ENCODE assay signal across 13 cellular contexts in genomic region chr9:95770653-95771131, GRCh38.
DNase-seq lines count a peak whose midpoint lies in the region; ATAC-seq and TF ChIP-seq lines count a peak whose summit lies in the region.
"Had no signal": no experiment of that assay in that cellular context is flagged by ENCODE, and none has a peak within 500 bp of the region (broad histone marks: within the 10 kb centered on the region; RNA-seq: fewer than 3 reads in every experiment).

No MANE protein-coding gene starts in this region.

- 18% methylated on average over 7 of the region's 7 CpGs for WGBS in smooth muscle cell (ENCODE audit: low lambda C conversion rate)

- no peaks in the 10 kb centered on the region for H3K79me2 ChIP-seq in smooth muscle cell (ENCODE audit: low read depth)

- H4K20me1 ChIP-seq in smooth muscle cell (ENCODE audit: low read depth), result no peaks in the 10 kb centered on the region

- no peak overlapping the region for H3K27ac ChIP-seq in HEK293 (ENCODE audit: extremely low read depth, low read depth, low read length)
- peak overlapping the region; percentile 63; the same call in 1 of the 2 replicates for H3K27ac ChIP-seq in SJCRH30
- H3K27ac ChIP-seq in iPS-20b (ENCODE audit: low read length), result no peak overlapping the region
- H3K27ac ChIP-seq in smooth muscle cell (ENCODE audit: low read depth), result no peak overlapping the region

- H3K4me1 ChIP-seq in HEK293 (ENCODE audit: control insufficient read depth, insufficient read depth, low read length) (peaks cover 11% of the 10 kb centered on the region), SJCRH30 (peaks cover 25% of the 10 kb centered on the region), iPS-20b (ENCODE audit: insufficient read depth, low read length) (peaks cover 38% of the 10 kb centered on the region; the same call in 1 of the 2 replicates), smooth muscle cell (ENCODE audit: low read depth) (peaks cover 28% of the 10 kb centered on the region)

- H2AFZ ChIP-seq in smooth muscle cell (ENCODE audit: low read depth), result no peak overlapping the region

- H3K9ac ChIP-seq in iPS-20b (ENCODE audit: low read depth, low read length) (no peak overlapping the region), smooth muscle cell (ENCODE audit: low read depth) (no peak overlapping the region)

- no peaks in the 10 kb centered on the region for H3K9me3 ChIP-seq in HEK293 (ENCODE audit: control insufficient read depth, insufficient read depth, low read depth, low read length)
- no peaks in the 10 kb centered on the region for H3K9me3 ChIP-seq in SJCRH30 (replicated peaks)
- H3K9me3 ChIP-seq in iPS-20b (ENCODE audit: insufficient read depth, low read depth, low read length), result no peaks in the 10 kb centered on the region
- no peaks in the 10 kb centered on the region for H3K9me3 ChIP-seq in smooth muscle cell (replicated peaks; ENCODE audit: low read depth)

- TF ChIP-seq CTCF in HEK293 (tag by site-specific recombination; IDR thresholded peaks at IDR 0.05), result no peak
- TF ChIP-seq CTCF in smooth muscle cell (IDR thresholded peaks at IDR 0.05; ENCODE audit: borderline replicate concordance, insufficient read depth, poor library complexity, severe bottlenecking), result no peak

- no peaks in the 10 kb centered on the region for H3K27me3 ChIP-seq in SJCRH30
- H3K27me3 ChIP-seq in iPS-20b (ENCODE audit: insufficient read depth, low read length), result peaks cover 49% of the 10 kb centered on the region
- H3K27me3 ChIP-seq in smooth muscle cell (ENCODE audit: low read depth), result no peaks in the 10 kb centered on the region

- POLR2A ChIA-PET in HEK293 (lab: Yijun Ruan, JAX), result interaction anchor here (1.2 kb wide), 1 partner anchor 12 kb away, joined by 3 read pairs; no protein-coding TSS in a partner anchor

- H3K4me2 ChIP-seq in smooth muscle cell, result peak overlapping the region; percentile 72

- H3K36me3 ChIP-seq in HEK293 (ENCODE audit: control insufficient read depth in 2 of 2, insufficient read depth in 1 of 2, low read length in 2 of 2) (no peaks in the 10 kb centered on the region), SJCRH30 (no peaks in the 10 kb centered on the region), iPS-20b (ENCODE audit: insufficient read depth, low read depth, low read length) (no peaks in the 10 kb centered on the region), smooth muscle cell (ENCODE audit: low read depth) (no peaks in the 10 kb centered on the region)

- H3K4me3 ChIP-seq in HEK293 (ENCODE audit: low read depth, low read length) (no peak overlapping the region), SJCRH30 (peak overlapping the region; percentile 42), iPS-20b (ENCODE audit: low read length) (peak overlapping the region; percentile 20), smooth muscle cell (no peak overlapping the region)

- CTCF ChIA-PET in HEK293 (lab: Yijun Ruan, JAX), result interaction anchor here (0.6 to 1.4 kb wide), 3 partner anchors 10 to 39 kb away, joined by 3 to 4 read pairs (median 3); no protein-coding TSS in a partner anchor

- peaks cover 12% of the 10 kb centered on the region for H3F3A ChIP-seq in smooth muscle cell (ENCODE audit: low read depth)

- DNase-seq in SJCRH30, result peak; percentile 97 to 99
- no peak for DNase-seq in smooth muscle cell (lab: John Stamatoyannopoulos, UW; ENCODE audit: unreplicated experiment)
- DNase-seq: activated CD4-positive, CD25-positive, alpha-beta regulatory T cell treated with anti-CD3 and anti-CD28 coated beads, Interleukin-2, amount 50 U/mL, for 72 hours; activated naive CD4-positive, alpha-beta T cell treated with Interleukin-2 at 50 U/mL for 16 hours; dermis blood vessel endothelial cell; NCI-H1930; NCI-H748 treated with DMSO at 0.1 percent for 48 hours; T-helper 2 cell had no signal

- ATAC-seq in HG02588 (IDR thresholded peaks at IDR 0.05; ENCODE audit: unreplicated experiment) (no peak), HG03439 (IDR thresholded peaks at IDR 0.05; ENCODE audit: unreplicated experiment) (no peak), HG03039 (IDR thresholded peaks at IDR 0.05; ENCODE audit: unreplicated experiment) (no peak)

TF ChIP-seq in HEK293, 187 proteins besides CTCF, POLR2A, EP300 and RAD21:
- peak; percentile 88; the same call in 1 of the 2 replicates for TF ChIP-seq TCF7L2 (IDR thresholded peaks at IDR 0.05; ENCODE audit: borderline replicate concordance, low read depth, low read length)
- TF ChIP-seq KLF17 (tag by site-specific recombination; IDR thresholded peaks at IDR 0.05), result no peak
- no peak for TF ChIP-seq YY2 (tag by site-specific recombination; IDR thresholded peaks at IDR 0.05)
- peak; percentile 43 for TF ChIP-seq ZIC2 (tag by site-specific recombination; IDR thresholded peaks at IDR 0.05)
- 0 out of 2 replicates have a peak, but pooled peaks have one; percentile 27 for TF ChIP-seq REST (tag by site-specific recombination; IDR thresholded peaks at IDR 0.05)
- TF ChIP-seq GLIS1 (tag by site-specific recombination; IDR thresholded peaks at IDR 0.05), result peak; percentile 92
- no peak for TF ChIP-seq ZNF155 (tag by site-specific recombination; IDR thresholded peaks at IDR 0.05)

Comparison
In these comparisons a context has a peak if more than half of its experiments do, and no peak if none do; other contexts are left out.
1. H3K4me3 ChIP-seq: peak in SJCRH30 (single experiment) and iPS-20b (single experiment); none in HEK293 (single experiment) and smooth muscle cell (single experiment).